In genomic region chr3:179158336-179159039, GRCh38 we compare ENCODE assay signal across 17 cellular contexts.
A peak's percentile ranks its signal among the peaks of the same experiment; 100 is the strongest.
DNase-seq lines count a peak whose midpoint lies in the region; ATAC-seq lines count a peak whose summit lies in the region.
"Had no signal": no experiment of that assay in that cellular context is flagged by ENCODE, and none has a peak within 500 bp of the region (broad histone marks: within the 10 kb centered on the region; RNA-seq: fewer than 3 reads in every experiment).

No MANE protein-coding gene starts in this region.

- ATAC-seq in GM18502 (IDR thresholded peaks at IDR 0.05; ENCODE audit: poor library complexity, unreplicated experiment) (peak; percentile 93), GM19043 (IDR thresholded peaks at IDR 0.05; ENCODE audit: low read depth, unreplicated experiment) (peak; percentile 87), HG02759 (IDR thresholded peaks at IDR 0.05; ENCODE audit: unreplicated experiment) (peak; percentile 60), HG03469 (IDR thresholded peaks at IDR 0.05; ENCODE audit: unreplicated experiment) (peak; percentile 42)
- ATAC-seq: naive thymus-derived CD4-positive, alpha-beta T cell had no signal

- DNase-seq in NCI-H774 (lab: John Stamatoyannopoulos, UW) (no peak), hypothalamus (lab: John Stamatoyannopoulos, UW) (no peak), NCI-H146 (lab: John Stamatoyannopoulos, UW) (no peak)
- no peak for DNase-seq in stimulated activated CD4-positive, alpha-beta T cell treated with anti-CD3 and anti-CD28 coated beads, Interleukin-2, amount 100 ng/mL, for 48 hours
- DNase-seq: caudate nucleus; glutamatergic neuron; naive thymus-derived CD4-positive, alpha-beta T cell; NCI-H1417 treated with DMSO at 0.1 percent for 48 hours; NCI-H524; retina; stimulated activated CD4-positive, alpha-beta T cell treated with anti-CD3 and anti-CD28 coated beads, Interleukin-2, amount 100 ng/mL, for 24 hours; stimulated activated naive CD4-positive, alpha-beta T cell treated with Interleukin-2 at 50 U/mL for 16 hours; T1000 had no signal

Comparison
In these comparisons a context has a peak if more than half of its experiments do, and no peak if none do; other contexts are left out.
1. ATAC-seq: peak in every context shown above with its lines; median percentile 93 in GM18502; 87 in GM19043; 60 in HG02759; 42 in HG03469.